In genomic region chr6:72769459-72770125, GRCh38 we compare ENCODE assay signal across 15 cellular contexts.
DNase-seq lines count a peak whose midpoint lies in the region; ATAC-seq and TF ChIP-seq lines count a peak whose summit lies in the region.
"Had no signal": no experiment of that assay in that cellular context is flagged by ENCODE, and none has a peak within 500 bp of the region (broad histone marks: within the 10 kb centered on the region; RNA-seq: fewer than 3 reads in every experiment).

No MANE protein-coding gene starts in this region.

- H3K27ac ChIP-seq in uterus (no peak overlapping the region), PC-9 (no peak overlapping the region)

- TF ChIP-seq CTCF in GM12865 (IDR thresholded peaks at IDR 0.05; ENCODE audit: insufficient read depth, low read depth, low read length, missing control alignments) (no peak), uterus (IDR thresholded peaks at IDR 0.05) (no peak), PC-9 (conservative IDR thresholded peaks at IDR 0.05) (no peak)

- CTCF ChIA-PET in PC-9 (lab: Charles Lee), result no interaction called here

- no peaks in the 10 kb centered on the region for H4K20me1 ChIP-seq in PC-9 (ENCODE audit: insufficient read depth)

- H3K27me3 ChIP-seq in uterus, result no peaks in the 10 kb centered on the region
- H3K27me3 ChIP-seq in PC-9 (ENCODE audit: insufficient read depth, low read depth), result no peaks in the 10 kb centered on the region

- no peak overlapping the region for H3K4me3 ChIP-seq in GM12865 (ENCODE audit: low read depth, low read length)
- no peak overlapping the region for H3K4me3 ChIP-seq in uterus
- no peak overlapping the region for H3K4me3 ChIP-seq in PC-9
- H3K4me3 ChIP-seq: GM23338 had no signal

- BruUV-seq in PC-9 (replicated peaks; lab: Mats Ljungman, UMichigan), result no TSS peak

- POLR2A ChIA-PET in PC-9 (lab: Charles Lee; ENCODE audit: unreplicated experiment), result no interaction called here

- H3K9me3 ChIP-seq in uterus (no peaks in the 10 kb centered on the region), PC-9 (ENCODE audit: insufficient read depth, low read depth) (no peaks in the 10 kb centered on the region)

- H3K4me2 ChIP-seq in PC-9, result no peak overlapping the region
- H3K4me2 ChIP-seq: GM23338 had no signal

- intact Hi-C loops in uterus (cut with DNase I; ENCODE audit: low total_unique reads) (no loop called here), PC-9 (cut with micrococcal nuclease; ENCODE audit: unreplicated experiment) (no loop called here)

- ATAC-seq in GM19455 (IDR thresholded peaks at IDR 0.05; ENCODE audit: unreplicated experiment), result peak; percentile 59
- peak; percentile 77 for ATAC-seq in HG02798 (IDR thresholded peaks at IDR 0.05; ENCODE audit: poor library complexity, unreplicated experiment)
- ATAC-seq: GM23338; stimulated activated naive CD8-positive, alpha-beta T cell treated with anti-CD3 and anti-CD28 coated beads, Interleukin-15, amount 100 ng/mL, for 72 hours; T-cell had no signal

- H3K4me1 ChIP-seq in uterus (no peaks in the 10 kb centered on the region), PC-9 (replicated peaks; ENCODE audit: insufficient read depth) (no peaks in the 10 kb centered on the region)

- no peak overlapping the region for H2AFZ ChIP-seq in PC-9
- H2AFZ ChIP-seq: GM23338 had no signal

- H3K9me2 ChIP-seq in PC-9 (ENCODE audit: insufficient read depth), result no peaks in the 10 kb centered on the region

- no peaks in the 10 kb centered on the region for H3K36me3 ChIP-seq in uterus
- H3K36me3 ChIP-seq in PC-9 (ENCODE audit: low read depth), result no peaks in the 10 kb centered on the region

- H3K79me2 ChIP-seq in PC-9 (ENCODE audit: low read depth), result no peaks in the 10 kb centered on the region

- no peak for TF ChIP-seq POLR2A in uterus (IDR thresholded peaks at IDR 0.05)

- no peaks in the 10 kb centered on the region for H3F3A ChIP-seq in PC-9 (ENCODE audit: insufficient read depth, low read depth)

- DNase-seq in GM12865 (ENCODE audit: low read depth), result peak; percentile 19
- peak; percentile 52 for DNase-seq in NCI-H1105 treated with DMSO at 0.1 percent for 48 hours (lab: John Stamatoyannopoulos, UW)
- no peak for DNase-seq in uterus
- DNase-seq in PC-9, result no peak
- no peak for DNase-seq in mucosa of gallbladder (ENCODE audit: low spot score)
- no peak for DNase-seq in A172 (ENCODE audit: low spot score)
- DNase-seq: activated CD4-positive, alpha-beta T cell treated with anti-CD3 and anti-CD28 coated beads for 4 hours; anterior cingulate cortex; cortex of kidney; DMS53; stimulated activated naive CD8-positive, alpha-beta T cell treated with anti-CD3 and anti-CD28 coated beads, Interleukin-15, amount 100 ng/mL, for 72 hours; T-cell had no signal

Comparison
In these comparisons a context has a peak if more than half of its experiments do, and no peak if none do; other contexts are left out.
1. DNase-seq: peak in GM12865 (single experiment) and NCI-H1105 treated with DMSO at 0.1 percent for 48 hours (single experiment); none in uterus (0 of 2), PC-9 (0 of 2), mucosa of gallbladder (single experiment) and A172 (single experiment).